ENCODE assay signal across 28 cellular contexts in the genomic region with DNA sequence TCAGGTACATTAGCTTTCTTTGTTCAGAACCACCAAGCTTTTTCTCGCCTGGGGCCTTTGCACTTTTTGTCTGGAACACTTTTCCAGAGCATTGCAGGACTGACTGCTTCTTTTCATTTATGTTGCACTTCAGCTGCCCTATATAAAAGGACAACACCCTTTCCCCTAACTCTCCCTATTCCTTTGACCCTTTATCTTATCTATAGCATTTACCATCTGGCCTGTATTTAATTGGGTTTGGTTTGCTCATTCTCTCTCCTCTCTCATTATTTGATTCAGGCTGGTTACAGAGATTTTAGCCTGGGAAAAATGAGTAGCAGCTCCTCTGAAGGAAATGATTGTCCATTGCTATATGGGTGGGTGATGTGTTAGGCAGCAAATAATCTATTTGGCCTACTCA.
"Had no signal": no experiment of that assay in that cellular context is flagged by ENCODE, and none has a peak within 500 bp of the region (broad histone marks: within the 10 kb centered on the region; RNA-seq: fewer than 3 reads in every experiment).

No MANE protein-coding gene starts in this region.

- DNase-seq: effector memory CD4-positive, alpha-beta T cell; foreskin keratinocyte; heart left ventricle; kidney; left lung; mesenchymal stem cell; midbrain; naive thymus-derived CD8-positive, alpha-beta T cell; nephron progenitor cell; nucleus accumbens; stimulated activated CD4-positive, alpha-beta T cell treated with anti-CD3 and anti-CD28 coated beads, Interleukin-12 subunit alpha, Interleukin-12 subunit beta, amount 100 ng/mL, for 4 hours; stimulated activated CD4-positive, alpha-beta T cell treated with anti-CD3 and anti-CD28 coated beads, Interleukin-1b, Interleukin-23, amount 100 ng/mL, for 48 hours; stimulated activated CD4-positive, alpha-beta T cell treated with anti-CD3 and anti-CD28 coated beads, Interleukin-4, amount 100 ng/mL, for 1 hour; stimulated activated CD8-positive, alpha-beta memory T cell treated with anti-CD3 and anti-CD28 coated beads, Interleukin-4, amount 100 ng/mL, for 48 hours; stimulated activated naive CD4-positive, alpha-beta T cell; stimulated activated naive CD8-positive, alpha-beta T cell treated with anti-CD3 and anti-CD28 coated beads, Interleukin-15, amount 100 ng/mL, for 72 hours; transverse colon; upper lobe of right lung; uterus had no signal

- H3K4me1 ChIP-seq: esophagus muscularis mucosa, foreskin keratinocyte, gastroesophageal sphincter, heart left ventricle, left lung, prostate gland, right atrium auricular region, suprapubic skin, upper lobe of right lung, uterus had no signal

- H3K36me3 Mint-ChIP-seq: naive thymus-derived CD8-positive, alpha-beta T cell had no signal

- H3K4me3 Mint-ChIP-seq: dendritic cell treated with granulocyte-macrophage colony-stimulating factor and Interleukin-4, amounts not matched to agents 40 ng/mL and 50 ng/mL, for 4 days; naive thymus-derived CD8-positive, alpha-beta T cell; nephron progenitor cell; stimulated activated naive CD8-positive, alpha-beta T cell treated with anti-CD3 and anti-CD28 coated beads, Interleukin-15, amount 100 ng/mL, for 72 hours had no signal

- H3K4me1 Mint-ChIP-seq: naive thymus-derived CD8-positive, alpha-beta T cell; nephron progenitor cell; stimulated activated naive CD8-positive, alpha-beta T cell treated with anti-CD3 and anti-CD28 coated beads, Interleukin-15, amount 100 ng/mL, for 72 hours had no signal

- H3K9me3 ChIP-seq: esophagus muscularis mucosa, gastroesophageal sphincter, left lung, prostate gland, right atrium auricular region, suprapubic skin, transverse colon, upper lobe of right lung, uterus had no signal

- H3K4me2 ChIP-seq: hepatocyte, smooth muscle cell had no signal

- H3K27ac ChIP-seq: esophagus muscularis mucosa, foreskin keratinocyte, gastroesophageal sphincter, heart left ventricle, hepatocyte, left lung, prostate gland, right atrium auricular region, suprapubic skin, transverse colon, upper lobe of right lung, uterus had no signal

- ATAC-seq: foreskin keratinocyte; gastroesophageal sphincter; heart left ventricle; left lung; naive thymus-derived CD8-positive, alpha-beta T cell; sciatic nerve; stimulated activated naive CD8-positive, alpha-beta T cell treated with anti-CD3 and anti-CD28 coated beads, Interleukin-15, amount 100 ng/mL, for 72 hours; upper lobe of right lung had no signal

- H3K4me3 ChIP-seq: esophagus muscularis mucosa, gastroesophageal sphincter, heart left ventricle, hepatocyte, left lung, prostate gland, right atrium auricular region, smooth muscle cell, suprapubic skin, transverse colon, upper lobe of right lung, uterus had no signal

- H3K27me3 Mint-ChIP-seq: dendritic cell treated with granulocyte-macrophage colony-stimulating factor and Interleukin-4, amounts not matched to agents 40 ng/mL and 50 ng/mL, for 4 days had no signal

- H3K27ac Mint-ChIP-seq: dendritic cell treated with granulocyte-macrophage colony-stimulating factor and Interleukin-4, amounts not matched to agents 40 ng/mL and 50 ng/mL, for 4 days; naive thymus-derived CD8-positive, alpha-beta T cell; nephron progenitor cell; stimulated activated naive CD8-positive, alpha-beta T cell treated with anti-CD3 and anti-CD28 coated beads, Interleukin-15, amount 100 ng/mL, for 72 hours had no signal

- H3K9me3 Mint-ChIP-seq: dendritic cell treated with granulocyte-macrophage colony-stimulating factor and Interleukin-4, amounts not matched to agents 40 ng/mL and 50 ng/mL, for 4 days; stimulated activated naive CD8-positive, alpha-beta T cell treated with anti-CD3 and anti-CD28 coated beads, Interleukin-15, amount 100 ng/mL, for 72 hours had no signal

- H3K36me3 ChIP-seq: esophagus muscularis mucosa, heart left ventricle, left lung, prostate gland, right atrium auricular region, suprapubic skin, transverse colon, upper lobe of right lung, uterus had no signal

- H3K79me2 ChIP-seq: hepatocyte had no signal

- H3K27me3 ChIP-seq: esophagus muscularis mucosa, foreskin keratinocyte, gastroesophageal sphincter, heart left ventricle, hepatocyte, left lung, right atrium auricular region, suprapubic skin, transverse colon, upper lobe of right lung, uterus had no signal
